Comparison of ENCODE assay signal across 28 cellular contexts in the genomic region with DNA sequence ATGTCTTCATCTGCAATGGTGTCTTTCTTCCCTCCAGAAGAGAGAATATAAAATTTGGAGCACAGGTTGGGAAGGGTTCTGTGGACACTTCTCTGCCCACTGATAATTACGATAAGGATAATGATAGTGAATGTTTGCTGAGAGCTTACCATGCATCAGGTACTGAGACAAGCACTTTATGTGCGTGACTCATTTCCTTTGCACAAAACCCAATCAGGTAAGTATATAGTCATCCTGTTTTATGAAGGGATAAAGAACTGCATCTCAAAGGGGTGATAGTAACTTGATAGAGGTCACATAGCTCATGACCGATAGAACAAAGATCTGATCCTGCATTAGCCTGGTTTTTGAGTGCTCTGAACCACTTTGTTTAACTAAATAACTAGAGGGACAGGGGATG. TPM values are rescaled to one million over a fixed set of nuclear protein-coding genes. Genes with fewer than 3 reads are reported as not detected.
DNase-seq lines count a peak whose midpoint lies in the region; ATAC-seq, FAIRE-seq and TF ChIP-seq lines count a peak whose summit lies in the region.
"Had no signal": no experiment of that assay in that cellular context is flagged by ENCODE, and none has a peak within 500 bp of the region (broad histone marks: within the 10 kb centered on the region; RNA-seq: fewer than 3 reads in every experiment).

No MANE protein-coding gene starts in this region.

- intact Hi-C loops in OCI-LY7 (cut with micrococcal nuclease; ENCODE audit: unreplicated experiment): no loop called here

- H2BK12ac ChIP-seq in H9 (ENCODE audit: insufficient read length, low read depth, low read length): no peak overlapping the region

- no peaks in the 10 kb centered on the region for H3K36me3 ChIP-seq in keratinocyte (ENCODE audit: control insufficient read depth in 2 of 2, extremely low read depth in 1 of 2, insufficient read depth in 2 of 2, low read length in 2 of 2)
- H3K36me3 ChIP-seq in OCI-LY7 (ENCODE audit: insufficient read depth, low read length): no peaks in the 10 kb centered on the region
- H3K36me3 ChIP-seq: BLaER1 treated with 17β-estradiol and CSF1 and Interleukin-3, amounts not matched to agents 10 nM and 100 nM; Peyer's patch; SJSA1 had no signal

- H3K9me3 ChIP-seq in keratinocyte (ENCODE audit: control insufficient read depth, low read depth, low read length): no peaks in the 10 kb centered on the region
- no peaks in the 10 kb centered on the region for H3K9me3 ChIP-seq in H9 (ENCODE audit: control insufficient read depth, low read depth, low read length)
- no peaks in the 10 kb centered on the region for H3K9me3 ChIP-seq in OCI-LY7 (ENCODE audit: low read length)
- H3K9me3 ChIP-seq in T-helper 17 cell (ENCODE audit: control insufficient read depth, low read length, poor library complexity, severe bottlenecking): no peaks in the 10 kb centered on the region
- H3K9me3 ChIP-seq: BLaER1 treated with 17β-estradiol and CSF1 and Interleukin-3, amounts not matched to agents 10 nM and 100 nM; Peyer's patch; SJSA1 had no signal

- TF ChIP-seq CTCF in keratinocyte (optimal IDR thresholded peaks at IDR 0.05 in 1 of 3, IDR thresholded peaks at IDR 0.05 in 1 of 3, conservative IDR thresholded peaks at IDR 0.05 in 1 of 3; ENCODE audit: extremely low read depth in 1 of 3, insufficient read depth in 2 of 3, low read length in 3 of 3) (no peak), H9 (conservative IDR thresholded peaks at IDR 0.05) (no peak), OCI-LY7 (conservative IDR thresholded peaks at IDR 0.05; ENCODE audit: low read length) (no peak)

- no peaks in the 10 kb centered on the region for H3K9me1 ChIP-seq in keratinocyte (ENCODE audit: control insufficient read depth, extremely low read depth, insufficient read depth, low read length)

- no peak overlapping the region for H3K18ac ChIP-seq in H9 (ENCODE audit: insufficient read length, low read depth, low read length)

- H3K4me3 Mint-ChIP-seq in activated T-helper 17 cell treated with anti-CD3 and anti-CD28 coated beads, Interleukin-2, amount 50 U/mL, for 72 hours: no peak overlapping the region
- H3K4me3 Mint-ChIP-seq in H9 (no peak overlapping the region), T-helper 17 cell (no peak overlapping the region)
- H3K4me3 Mint-ChIP-seq: CD4-positive, alpha-beta memory T cell had no signal

- no peak overlapping the region for H2AK5ac ChIP-seq in H9 (ENCODE audit: insufficient read length, low read length)

- dilution Hi-C loops in keratinocyte (cut with MboI; ENCODE audit: extremely low pct_ligation_motif_present, low sequenced_read_pairs): no loop called here

- no peak overlapping the region for H3K27ac Mint-ChIP-seq in activated T-helper 17 cell treated with anti-CD3 and anti-CD28 coated beads, Interleukin-2, amount 50 U/mL, for 72 hours
- H3K27ac Mint-ChIP-seq in H9 (no peak overlapping the region), T-helper 17 cell (no peak overlapping the region)
- H3K27ac Mint-ChIP-seq: CD4-positive, alpha-beta memory T cell had no signal

- no peak overlapping the region for H2AFZ ChIP-seq in keratinocyte (ENCODE audit: control insufficient read depth, low read length)
- H2AFZ ChIP-seq in H9 (ENCODE audit: low read length): no peak overlapping the region
- no peak overlapping the region for H2AFZ ChIP-seq in OCI-LY7 (ENCODE audit: low read length)

- no peak overlapping the region for H2BK15ac ChIP-seq in H9 (ENCODE audit: low read depth, low read length)

- H3K79me2 ChIP-seq in keratinocyte (ENCODE audit: control insufficient read depth, insufficient read depth, low read length) (no peaks in the 10 kb centered on the region), H9 (ENCODE audit: insufficient read depth, low read length) (no peaks in the 10 kb centered on the region), OCI-LY7 (ENCODE audit: insufficient read depth, low read depth, low read length) (no peaks in the 10 kb centered on the region)

- no peaks in the 10 kb centered on the region for H3K9me3 Mint-ChIP-seq in activated T-helper 17 cell treated with anti-CD3 and anti-CD28 coated beads, Interleukin-2, amount 50 U/mL, for 72 hours
- no peaks in the 10 kb centered on the region for H3K9me3 Mint-ChIP-seq in H9
- H3K9me3 Mint-ChIP-seq: CD4-positive, alpha-beta memory T cell had no signal

- peak; percentile 21 for ATAC-seq in activated T-helper 17 cell treated with anti-CD3 and anti-CD28 coated beads, Interleukin-2, amount 50 U/mL, for 72 hours (replicated peaks)
- no peak for ATAC-seq in T-helper 17 cell
- ATAC-seq: HCT116, Right ventricle myocardium inferior had no signal

- CTCF ChIA-PET in OCI-LY7 (lab: Charles Lee; ENCODE audit: unreplicated experiment): no interaction called here

- no peak overlapping the region for H2BK20ac ChIP-seq in H9 (ENCODE audit: low read depth, low read length, poor library complexity, severe bottlenecking)

- no peak overlapping the region for H3K4ac ChIP-seq in H9 (ENCODE audit: low read depth, low read length)

- no peaks in the 10 kb centered on the region for H3K9me2 ChIP-seq in OCI-LY7 (ENCODE audit: insufficient read depth, low read length)

- no peak overlapping the region for H3K4me3 ChIP-seq in keratinocyte (ENCODE audit: control insufficient read depth in 2 of 3, extremely low read depth in 1 of 3, insufficient read depth in 2 of 3, low read depth in 1 of 3, low read length in 3 of 3)
- H3K4me3 ChIP-seq in OCI-LY7 (ENCODE audit: low read depth, low read length, poor library complexity, severe bottlenecking): no peak overlapping the region
- H3K4me3 ChIP-seq: BLaER1 treated with 17β-estradiol and CSF1 and Interleukin-3, amounts not matched to agents 10 nM and 100 nM; Peyer's patch; SJSA1 had no signal

- H4K8ac ChIP-seq in H9 (replicated peaks; ENCODE audit: insufficient read length, low read depth, low read length): no peak overlapping the region

- H3K23ac ChIP-seq in H9 (ENCODE audit: insufficient read length, low read depth, low read length): no peak overlapping the region

- no peaks in the 10 kb centered on the region for H3K4me1 Mint-ChIP-seq in activated T-helper 17 cell treated with anti-CD3 and anti-CD28 coated beads, Interleukin-2, amount 50 U/mL, for 72 hours
- peaks cover 3 to 13% of the 10 kb centered on the region in 2 experiments; a peak in 3 of 4 replicates for H3K4me1 Mint-ChIP-seq in H9
- no peaks in the 10 kb centered on the region for H3K4me1 Mint-ChIP-seq in T-helper 17 cell
- H3K4me1 Mint-ChIP-seq: CD4-positive, alpha-beta memory T cell had no signal

- BruUV-seq in OCI-LY7 (replicated peaks; lab: Mats Ljungman, UMichigan): no TSS peak

- H3K27me3 Mint-ChIP-seq in activated T-helper 17 cell treated with anti-CD3 and anti-CD28 coated beads, Interleukin-2, amount 50 U/mL, for 72 hours: peaks cover 39% of the 10 kb centered on the region
- H3K27me3 Mint-ChIP-seq in H9 (ENCODE audit: low read depth) (peaks cover 26% of the 10 kb centered on the region), T-helper 17 cell (peaks cover 68% of the 10 kb centered on the region)

- no peaks in the 10 kb centered on the region for H3K23me2 ChIP-seq in H9 (ENCODE audit: insufficient read length, low read depth, low read length, poor library complexity, severe bottlenecking)

- H3K4me2 ChIP-seq in keratinocyte (ENCODE audit: control insufficient read depth, extremely low read depth, insufficient read depth, low read depth, low read length) (no peak overlapping the region), H9 (ENCODE audit: insufficient read depth, insufficient read length, low read length) (no peak overlapping the region), OCI-LY7 (ENCODE audit: low read length) (no peak overlapping the region)
- H3K4me2 ChIP-seq: BLaER1 treated with 17β-estradiol and CSF1 and Interleukin-3, amounts not matched to agents 10 nM and 100 nM had no signal

- no peaks in the 10 kb centered on the region for H4K20me1 ChIP-seq in keratinocyte (ENCODE audit: control insufficient read depth, extremely low read depth, insufficient read depth, low read length)
- no peaks in the 10 kb centered on the region for H4K20me1 ChIP-seq in H9 (ENCODE audit: control insufficient read depth, insufficient read depth, insufficient read length)
- no peaks in the 10 kb centered on the region for H4K20me1 ChIP-seq in OCI-LY7 (ENCODE audit: insufficient read depth, low read length)
- H4K20me1 ChIP-seq: BLaER1 treated with 17β-estradiol and CSF1 and Interleukin-3, amounts not matched to agents 10 nM and 100 nM had no signal

- H3K4me1 ChIP-seq in keratinocyte (ENCODE audit: control insufficient read depth, extremely low read depth, insufficient read depth, low read length) (peaks cover 11% of the 10 kb centered on the region), H9 (ENCODE audit: insufficient read depth, low read length) (no peaks in the 10 kb centered on the region), OCI-LY7 (ENCODE audit: insufficient read depth, low read length, poor library complexity, severe bottlenecking) (no peaks in the 10 kb centered on the region)
- H3K4me1 ChIP-seq: BLaER1 treated with 17β-estradiol and CSF1 and Interleukin-3, amounts not matched to agents 10 nM and 100 nM; Peyer's patch; SJSA1 had no signal

- whole genome bisulfite sequencing in H9 (ENCODE audit: extremely low coverage, insufficient read length, low lambda C conversion rate): no CpG with 5 or more reads among the region's 3 CpGs

- peak; percentile 95 for FAIRE-seq in keratinocyte (lab: Jason Lieb, UNC)
- FAIRE-seq: GM19239 had no signal

- POLR2A ChIA-PET in OCI-LY7 (lab: Charles Lee): no interaction called here

- H3K14ac ChIP-seq in H9 (ENCODE audit: insufficient read depth, low read length): no peak overlapping the region

- no peak overlapping the region for H3K9ac ChIP-seq in keratinocyte (ENCODE audit: control insufficient read depth, extremely low read depth, insufficient read depth, low read length)
- no peak overlapping the region for H3K9ac ChIP-seq in H9 (ENCODE audit: extremely low read depth, insufficient read length, low read length)
- H3K9ac ChIP-seq: BLaER1 treated with 17β-estradiol and CSF1 and Interleukin-3, amounts not matched to agents 10 nM and 100 nM had no signal

- H3T11ph ChIP-seq in H9 (ENCODE audit: low read length): no peak overlapping the region

- no peaks in the 10 kb centered on the region for H3K27me3 ChIP-seq in keratinocyte (ENCODE audit: control insufficient read depth, extremely low read depth, insufficient read depth, low read length)
- H3K27me3 ChIP-seq in H9 (ENCODE audit: insufficient read depth, low read length): no peaks in the 10 kb centered on the region
- H3K27me3 ChIP-seq: BLaER1 treated with 17β-estradiol and CSF1 and Interleukin-3, amounts not matched to agents 10 nM and 100 nM; Peyer's patch; SJSA1 had no signal

- H3K56ac ChIP-seq in H9 (ENCODE audit: insufficient read length, low read depth, low read length): no peak overlapping the region

- no peak overlapping the region for H3K27ac ChIP-seq in keratinocyte (ENCODE audit: control insufficient read depth, insufficient read depth, low read length)
- H3K27ac ChIP-seq in H9 (ENCODE audit: insufficient read length, low read depth, low read length): no peak overlapping the region
- no peak overlapping the region for H3K27ac ChIP-seq in OCI-LY7 (ENCODE audit: low read depth, low read length, poor library complexity, severe bottlenecking)
- H3K27ac ChIP-seq: 22Rv1; BLaER1 treated with 17β-estradiol and CSF1 and Interleukin-3, amounts not matched to agents 10 nM and 100 nM; Peyer's patch; SJSA1 had no signal

- no peaks in the 10 kb centered on the region for H3K79me1 ChIP-seq in H9 (ENCODE audit: insufficient read depth, low read depth, low read length, poor library complexity, severe bottlenecking)

- H2BK120ac ChIP-seq in H9 (ENCODE audit: low read depth, low read length, poor library complexity, severe bottlenecking): no peak overlapping the region

- DNase-seq in DMS153 (lab: John Stamatoyannopoulos, UW) (peak; percentile 55), DMS153 treated with DMSO at 0.1 percent for 48 hours (lab: John Stamatoyannopoulos, UW; ENCODE audit: unreplicated experiment) (no peak), M059J (ENCODE audit: low read depth) (peak; percentile 36), keratinocyte (ENCODE audit: low read depth, low spot score) (no peak), H9 (no peak), OCI-LY7 (ENCODE audit: low spot score) (no peak), T-helper 17 cell (no peak)
- DNase-seq: CD4-positive, alpha-beta memory T cell; EL; GF-D8; GOT3; Karpas-422; MM.1S; NCI-H1092 treated with DMSO at 0.1 percent for 48 hours; NCI-H1436 treated with DMSO at 0.1 percent for 48 hours; NCI-H2081 treated with DMSO at 0.1 percent for 48 hours; NCI-H774; NK-92 treated with Interleukin-12 subunit alpha and Interleukin-12 subunit beta, amount 100 ng/mL, for 24 hours; Peyer's patch; T-helper 1 cell had no signal

- H4K5ac ChIP-seq in H9 (ENCODE audit: insufficient read length, low read depth, low read length): no peak overlapping the region

- no peak overlapping the region for H2BK5ac ChIP-seq in H9 (ENCODE audit: insufficient read length, low read length)

- no peak overlapping the region for H4K91ac ChIP-seq in H9 (ENCODE audit: insufficient read length, low read depth, low read length)

- H3K36me3 Mint-ChIP-seq in activated T-helper 17 cell treated with anti-CD3 and anti-CD28 coated beads, Interleukin-2, amount 50 U/mL, for 72 hours (ENCODE audit: low read depth): no peaks in the 10 kb centered on the region
- H3K36me3 Mint-ChIP-seq in H9 (ENCODE audit: insufficient read depth in 1 of 3, low read depth in 3 of 3) (no peaks in the 10 kb centered on the region), T-helper 17 cell (ENCODE audit: low read depth) (peaks cover 2% of the 10 kb centered on the region)
- H3K36me3 Mint-ChIP-seq: CD4-positive, alpha-beta memory T cell had no signal

RNA-seq across cellular contexts. Expression of gene DRD2, which starts 9.4 kb away (rescaled TPM):
- 3.3 and 4.3 TPM in 2 replicates for total RNA-seq in M059J (2014; rRNA removed; shearing (Covaris generic))
- total RNA-seq in activated T-helper 17 cell treated with anti-CD3 and anti-CD28 coated beads, Interleukin-2, amount 50 U/mL, for 72 hours: under 1 TPM; 0.19 to 0.82 TPM
- 0.26 to 0.35 TPM (median 0.31 TPM) in 3 replicates for polyA plus RNA-seq in keratinocyte
- 0.30 TPM for polyA plus RNA-seq in keratinocyte (2011; ENCODE audit: low read depth)
- 0.30 and 0.47 TPM in 2 replicates for polyA plus RNA-seq in keratinocyte (2011; cell fraction: cytosol; rRNA removed)
- 0.43 and 1.0 TPM in 2 replicates for polyA plus RNA-seq in keratinocyte (2011; cell fraction: nucleus; rRNA removed)
- polyA plus RNA-seq in keratinocyte (2012; ENCODE audit: low replicate concordance): 0.32 and 0.61 TPM in 2 replicates
- 0.23 to 0.56 TPM (median 0.29 TPM) in 3 replicates for polyA minus RNA-seq in keratinocyte
- 0.77 TPM for polyA minus RNA-seq in keratinocyte (2011; cell fraction: cytosol; rRNA and poly(A)+ RNA removed)
- polyA minus RNA-seq in keratinocyte (2011; cell fraction: nucleus; rRNA and poly(A)+ RNA removed): not detected in 2 replicates
- total RNA-seq in H9 (2021): 0.44 TPM in 1 of 2 replicates, not detected in the other
- total RNA-seq in OCI-LY7 (2014; rRNA removed; shearing (Covaris generic)): not detected in 2 replicates
- total RNA-seq in OCI-LY7 (2022): not detected in 2 replicates
- total RNA-seq in T-helper 17 cell: not detected
- total RNA-seq: CD4-positive, alpha-beta memory T cell; NCI-H460; Peyer's patch; Right ventricle myocardium inferior; SJSA1 had no signal
- polyA plus RNA-seq: CD4-positive, alpha-beta memory T cell had no signal

Comparison
In these comparisons a context has a peak if more than half of its experiments do, and no peak if none do; other contexts are left out.
1. DNase-seq: peak in DMS153 (single experiment) and M059J (single experiment); none in DMS153 treated with DMSO at 0.1 percent for 48 hours (single experiment), keratinocyte (single experiment), H9 (single experiment), OCI-LY7 (single experiment) and T-helper 17 cell (0 of 3).